10 cellular contexts compared by ENCODE assay signal in genomic region chr2:55862673-55863390, GRCh38.
DNase-seq lines count a peak whose midpoint lies in the region; ATAC-seq and TF ChIP-seq lines count a peak whose summit lies in the region.
"Had no signal": no experiment of that assay in that cellular context is flagged by ENCODE, and none has a peak within 500 bp of the region (broad histone marks: within the 10 kb centered on the region; RNA-seq: fewer than 3 reads in every experiment).

No MANE protein-coding gene starts in this region.

- no peaks in the 10 kb centered on the region for H3K36me3 ChIP-seq in tibial nerve

- no peaks in the 10 kb centered on the region for H3K9me3 ChIP-seq in tibial nerve

- no peak for ATAC-seq in GM19463 (IDR thresholded peaks at IDR 0.05; ENCODE audit: unreplicated experiment)

- peak; percentile 23 to 81 for TF ChIP-seq EP300 in tibial nerve (IDR thresholded peaks at IDR 0.05)

- no peaks in the 10 kb centered on the region for H3K27me3 ChIP-seq in tibial nerve

- no peak for TF ChIP-seq CTCF in astrocyte of the spinal cord (IDR thresholded peaks at IDR 0.05; ENCODE audit: low read depth, low read length)
- peak in 1 of 5 experiments; percentile 5 for TF ChIP-seq CTCF in tibial nerve (IDR thresholded peaks at IDR 0.05)

- H3K4me1 ChIP-seq in tibial nerve, result peaks cover 0 to 31% (median 7%) of the 10 kb centered on the region in 4 donors

- H3K27ac ChIP-seq in tibial nerve, result peak overlapping the region in 2 of 4 donors; percentile 73 to 82

- in situ Hi-C loops in astrocyte of the spinal cord (cut with HindIII; ENCODE audit: low sequenced_read_pairs), result no loop called here

- H3K4me3 ChIP-seq in astrocyte of the spinal cord (ENCODE audit: low read depth, low read length), result no peak overlapping the region
- H3K4me3 ChIP-seq in tibial nerve, result no peak overlapping the region

- no peak for TF ChIP-seq POLR2A in tibial nerve (IDR thresholded peaks at IDR 0.05)

- WGBS in tibial nerve, 2 donors, result 82 to 88% methylated on average over 7 of the region's 7 CpGs

- DNase-seq in HS-27A (ENCODE audit: low read depth), result peak; percentile 93
- DNase-seq in astrocyte of the spinal cord (ENCODE audit: low read depth, low spot score), result peak; percentile 99
- DNase-seq in islet precursor cell, result peak; percentile 81
- DNase-seq in tibial nerve (ENCODE audit: low spot score in 2 of 2), result peak; percentile 21 to 67
- no peak for DNase-seq in NK-92 (lab: John Stamatoyannopoulos, UW; ENCODE audit: unreplicated experiment)
- DNase-seq in KG1 (lab: John Stamatoyannopoulos, UW), result no peak
- no peak for DNase-seq in NCI-H146 (lab: John Stamatoyannopoulos, UW)
- DNase-seq: activated T-cell treated with anti-CD3 and anti-CD28 coated beads, Interleukin-2, amount 50 U/mL, for 48 hours; stimulated activated CD4-positive, alpha-beta T cell treated with anti-CD3 and anti-CD28 coated beads, Interleukin-4, amount 100 ng/mL, for 1 hour had no signal

Comparison
In these comparisons a context has a peak if more than half of its experiments do, and no peak if none do; other contexts are left out.
1. DNase-seq: peak in HS-27A (single experiment), astrocyte of the spinal cord (single experiment), islet precursor cell (single experiment) and tibial nerve (2 of 2); none in NK-92 (single experiment), KG1 (single experiment) and NCI-H146 (single experiment).